11 cellular contexts compared by ENCODE assay signal in the genomic region with DNA sequence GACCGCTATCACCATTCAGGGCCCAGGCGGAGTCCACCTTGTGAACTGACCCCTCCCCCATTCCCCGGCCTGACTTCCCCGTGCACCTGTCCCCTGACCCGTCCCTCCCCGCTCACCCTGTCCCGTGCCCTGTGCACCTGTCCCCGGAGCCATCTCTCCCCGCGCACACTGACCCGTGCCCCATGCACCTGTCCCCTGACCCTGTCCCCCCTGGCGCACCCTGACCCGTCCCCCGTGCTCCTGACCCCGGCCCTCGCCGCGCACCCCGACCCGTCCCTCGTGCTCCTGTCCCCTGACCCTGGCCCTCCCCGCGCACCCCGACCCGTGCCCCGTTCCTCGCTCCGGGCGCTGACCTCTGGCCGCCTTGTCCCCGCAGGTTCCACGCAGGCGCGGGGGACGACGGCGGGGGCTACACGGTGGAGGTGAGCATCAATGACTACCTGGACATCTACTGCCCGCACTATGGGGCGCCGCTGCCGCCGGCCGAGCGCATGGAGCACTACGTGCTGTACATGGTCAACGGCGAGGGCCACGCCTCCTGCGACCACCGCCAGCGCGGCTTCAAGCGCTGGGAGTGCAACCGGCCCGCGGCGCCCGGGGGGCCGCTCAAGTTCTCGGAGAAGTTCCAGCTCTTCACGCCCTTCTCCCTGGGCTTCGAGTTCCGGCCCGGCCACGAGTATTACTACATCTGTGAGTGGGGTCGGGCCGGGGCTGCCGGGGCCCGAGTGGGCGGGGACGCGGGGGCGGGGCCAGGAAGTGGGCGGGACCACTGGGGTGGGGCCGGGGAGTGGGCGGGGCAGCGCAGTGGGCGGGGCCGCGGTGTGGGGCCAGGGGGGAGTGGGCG. TPM values are rescaled to one million over a fixed set of nuclear protein-coding genes. Genes with fewer than 3 reads are reported as not detected.
DNase-seq lines count a peak whose midpoint lies in the region; ATAC-seq, FAIRE-seq and TF ChIP-seq lines count a peak whose summit lies in the region.
"Had no signal": no experiment of that assay in that cellular context is flagged by ENCODE, and none has a peak within 500 bp of the region (broad histone marks: within the 10 kb centered on the region; RNA-seq: fewer than 3 reads in every experiment).

No MANE protein-coding gene starts in this region.

- TF ChIP-seq CTCF in left ventricle myocardium inferior (IDR thresholded peaks at IDR 0.05; ENCODE audit: borderline replicate concordance), result no peak

- intact Hi-C loops in left ventricle myocardium inferior (cut with micrococcal nuclease) (no loop called here), left ventricle myocardium superior (cut with micrococcal nuclease) (no loop called here)

- peaks cover 71% of the 10 kb centered on the region for H3K27me3 ChIP-seq in left ventricle myocardium inferior (ENCODE audit: low read depth)

- no peak for FAIRE-seq in urothelium cell line (lab: Jason Lieb, UNC)

- no peaks in the 10 kb centered on the region for H3K36me3 ChIP-seq in left ventricle myocardium inferior

- no peak for ATAC-seq in left ventricle myocardium superior
- no peak for ATAC-seq in GM19455 (IDR thresholded peaks at IDR 0.05; ENCODE audit: unreplicated experiment)
- no peak for ATAC-seq in HG03108 (IDR thresholded peaks at IDR 0.05; ENCODE audit: unreplicated experiment)

- no peak overlapping the region for H3K27ac ChIP-seq in left ventricle myocardium inferior (replicated peaks)

- peak overlapping the region; percentile 34 for H3K4me3 ChIP-seq in left ventricle myocardium inferior

- H3K9me3 ChIP-seq in left ventricle myocardium inferior (replicated peaks), result no peaks in the 10 kb centered on the region

- H3K4me1 ChIP-seq in left ventricle myocardium inferior, result peaks cover 5% of the 10 kb centered on the region

- DNase-seq in left ventricle myocardium inferior, result no peak
- DNase-seq in left ventricle myocardium superior, result no peak
- peak; percentile 64 to 73 for DNase-seq in activated T-cell treated with anti-CD3 and anti-CD28 coated beads, Interleukin-2, amount 50 U/mL, for 48 hours
- peak; percentile 57 for DNase-seq in left kidney (ENCODE audit: low read depth, low spot score)
- DNase-seq in urothelium cell line (ENCODE audit: low spot score), result peak; percentile 65
- no peak for DNase-seq in DMS153 treated with DMSO at 0.1 percent for 48 hours (lab: John Stamatoyannopoulos, UW; ENCODE audit: unreplicated experiment)
- DNase-seq: mesendoderm had no signal

RNA-seq across cellular contexts. Expression of a gene that starts 9.7 kb away (rescaled TPM):
- total RNA-seq in left ventricle myocardium inferior (not detected), left ventricle myocardium superior (not detected)
- total RNA-seq: M059J; T-helper 2 cell treated with Interferon-gamma antibody and Interleukin-4, amounts not matched to agents 100 ng/mL and 5 ng/mL, for 36 hours had no signal

RNA-seq across cellular contexts. Expression of a gene that starts 20.1 kb away (rescaled TPM):
- total RNA-seq in left ventricle myocardium inferior (12.4 TPM), left ventricle myocardium superior (13.1 TPM)

RNA-seq across cellular contexts. Expression of a gene that starts 26.3 kb away (rescaled TPM):
- total RNA-seq in left ventricle myocardium inferior (229 TPM), left ventricle myocardium superior (248 TPM)

RNA-seq across cellular contexts. Expression of a gene that starts 47.0 kb away (rescaled TPM):
- total RNA-seq in left ventricle myocardium inferior (60.5 TPM), left ventricle myocardium superior (59.7 TPM)

RNA-seq across cellular contexts. Expression of a gene that starts 53.8 kb away (rescaled TPM):
- total RNA-seq in left ventricle myocardium inferior (501 TPM), left ventricle myocardium superior (686 TPM)

Comparison
In these comparisons a context has a peak if more than half of its experiments do, and no peak if none do; other contexts are left out.
1. DNase-seq: peak in activated T-cell treated with anti-CD3 and anti-CD28 coated beads, Interleukin-2, amount 50 U/mL, for 48 hours (2 of 2), left kidney (single experiment) and urothelium cell line (single experiment); none in left ventricle myocardium inferior (single experiment), left ventricle myocardium superior (single experiment) and DMS153 treated with DMSO at 0.1 percent for 48 hours (single experiment).